ENCODE assay signal across 16 cellular contexts in genomic region chr5:119410448-119411170, GRCh38. TPM values are rescaled to one million over a fixed set of nuclear protein-coding genes. Genes with fewer than 3 reads are reported as not detected.
DNase-seq lines count a peak whose midpoint lies in the region; ATAC-seq and TF ChIP-seq lines count a peak whose summit lies in the region.
"Had no signal": no experiment of that assay in that cellular context is flagged by ENCODE, and none has a peak within 500 bp of the region (broad histone marks: within the 10 kb centered on the region; RNA-seq: fewer than 3 reads in every experiment).

No MANE protein-coding gene starts in this region.

- H3K36me3 ChIP-seq in esophagus muscularis mucosa, result no peaks in the 10 kb centered on the region
- H3K36me3 ChIP-seq: ovary had no signal

- ATAC-seq in GM18505 (IDR thresholded peaks at IDR 0.05; ENCODE audit: unreplicated experiment), result peak; percentile 34
- peak; percentile 35 for ATAC-seq in GM21723 (IDR thresholded peaks at IDR 0.05; ENCODE audit: unreplicated experiment)
- peak; percentile 32 for ATAC-seq in HG03565 (IDR thresholded peaks at IDR 0.05; ENCODE audit: unreplicated experiment)
- no peak for ATAC-seq in memory B cell (ENCODE audit: low read depth)
- ATAC-seq in GM18517 (IDR thresholded peaks at IDR 0.05; ENCODE audit: unreplicated experiment), result no peak

- peaks cover 57% of the 10 kb centered on the region for H3K4me1 Mint-ChIP-seq in memory B cell

- H3K27ac Mint-ChIP-seq in memory B cell, result peak overlapping the region; percentile 46

- H3K4me3 Mint-ChIP-seq in memory B cell, result peak overlapping the region; percentile 21

- H3K36me3 Mint-ChIP-seq in memory B cell, result peaks cover 2% of the 10 kb centered on the region
- H3K36me3 Mint-ChIP-seq: CD8-positive, alpha-beta memory T cell had no signal

- H3K9me3 ChIP-seq in esophagus muscularis mucosa, result no peaks in the 10 kb centered on the region
- H3K9me3 ChIP-seq: ovary, testis had no signal

- H3K27ac ChIP-seq in esophagus muscularis mucosa (replicated peaks in 1 of 4), result peak overlapping the region in 1 of 4 donors; percentile 74
- H3K27ac ChIP-seq: ovary, testis had no signal

- H3K27me3 ChIP-seq in esophagus muscularis mucosa, result no peaks in the 10 kb centered on the region
- H3K27me3 ChIP-seq: ovary, testis had no signal

- H3K27me3 Mint-ChIP-seq in memory B cell, result no peaks in the 10 kb centered on the region

- peaks cover 1% of the 10 kb centered on the region for H3K9me3 Mint-ChIP-seq in memory B cell
- H3K9me3 Mint-ChIP-seq: CD8-positive, alpha-beta memory T cell had no signal

- no peak overlapping the region for H3K4me3 ChIP-seq in esophagus muscularis mucosa
- H3K4me3 ChIP-seq: testis had no signal

- no peak for TF ChIP-seq EP300 in esophagus muscularis mucosa (IDR thresholded peaks at IDR 0.05)

- 70% methylated on average over 4 of the region's 4 CpGs for WGBS in esophagus muscularis mucosa

- TF ChIP-seq POLR2A in GM18505 (IDR thresholded peaks at IDR 0.05; ENCODE audit: borderline replicate concordance, extremely low read depth, insufficient read depth, insufficient read length) (no peak), esophagus muscularis mucosa (IDR thresholded peaks at IDR 0.05; ENCODE audit: low read depth) (no peak)

- intact Hi-C loops in esophagus muscularis mucosa (cut with DNase I), result loop anchor here (5.0 to 10.0 kb wide), 5 partner anchors 53 to 423 kb away; partner anchors contain the start of genes DMXL1, DTWD2 and TNFAIP8

- TF ChIP-seq CTCF in esophagus muscularis mucosa (IDR thresholded peaks at IDR 0.05), result no peak

- no peak for DNase-seq in memory B cell (ENCODE audit: low spot score in 2 of 2)
- DNase-seq in esophagus muscularis mucosa (ENCODE audit: extremely low spot score), result no peak
- no peak for DNase-seq in COLO829 (ENCODE audit: low spot score)
- no peak for DNase-seq in GDM1 (lab: John Stamatoyannopoulos, UW)
- DNase-seq: activated CD8-positive, alpha-beta memory T cell treated with anti-CD3 and anti-CD28 coated beads, Interleukin-2, amount 50 U/mL, for 4 hours; CD8-positive, alpha-beta memory T cell; GOT3; left cardiac atrium; NCI-H1436 treated with DMSO at 0.1 percent for 48 hours; ovary; T-helper 9 cell; testis had no signal

- H3K4me1 ChIP-seq in esophagus muscularis mucosa, result peaks cover 8 to 23% (median 20%) of the 10 kb centered on the region in 4 donors
- H3K4me1 ChIP-seq: testis had no signal

RNA-seq across cellular contexts. Expression of gene HSD17B4, which starts 41.7 kb away (rescaled TPM):
- total RNA-seq in esophagus muscularis mucosa, result 10 to 100 TPM; 71.6 to 90.6 (median 86.2) TPM

RNA-seq across cellular contexts. Expression of gene TNFAIP8, which starts 54.8 kb away (rescaled TPM):
- 10 to 100 TPM; 20.2 to 26.2 (median 22.5) TPM for total RNA-seq in esophagus muscularis mucosa

Comparison
In these comparisons a context has a peak if more than half of its experiments do, and no peak if none do; other contexts are left out.
1. ATAC-seq: peak in GM18505 (single experiment), GM21723 (single experiment) and HG03565 (single experiment); none in memory B cell (single experiment) and GM18517 (single experiment).